ENCODE assay signal across 2 cellular contexts in genomic region chr4:30721353-30722091, GRCh38.
TF ChIP-seq lines count a peak whose summit lies in the region.

No MANE protein-coding gene starts in this region.

TF ChIP-seq in liver, 16 proteins besides CTCF, POLR2A, EP300 and RAD21:
- TF ChIP-seq JUND (IDR thresholded peaks at IDR 0.05), result no peak
- no peak for TF ChIP-seq YY1 (IDR thresholded peaks at IDR 0.05)
- no peak for TF ChIP-seq TAF1 (conservative IDR thresholded peaks at IDR 0.05)
- no peak for TF ChIP-seq HNF4G (IDR thresholded peaks at IDR 0.05)

TF ChIP-seq in HepG2, 621 proteins besides CTCF, POLR2A, EP300 and RAD21:
- no peak for TF ChIP-seq HNRNPLL (IDR thresholded peaks at IDR 0.05; ENCODE audit: low read depth, low read length, poor library complexity, severe bottlenecking)
